ENCODE assay signal across 8 cellular contexts in the genomic region with DNA sequence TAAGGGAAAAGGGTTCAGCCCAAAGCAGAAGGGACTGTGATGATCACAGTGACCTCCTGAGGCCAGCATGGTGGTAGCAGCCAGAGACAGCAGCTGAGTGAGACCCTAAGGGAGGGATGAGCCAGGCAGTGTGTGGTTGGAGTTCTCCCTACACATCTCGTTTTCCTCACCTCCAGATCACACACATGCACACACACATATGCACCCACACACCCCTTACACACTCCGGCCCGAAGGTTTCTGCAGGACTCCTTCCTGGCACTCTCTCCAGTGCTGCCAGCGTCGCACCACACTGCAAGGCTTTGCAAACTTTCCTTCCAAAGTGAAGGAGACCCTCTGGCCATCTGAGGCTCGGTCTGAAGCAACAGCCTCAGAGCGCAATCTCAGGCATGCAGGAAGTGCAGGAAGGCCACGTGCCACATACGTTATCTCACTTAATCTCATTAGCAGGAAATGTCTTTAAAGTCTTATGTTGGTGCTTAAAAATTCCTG. TPM values are rescaled to one million over a fixed set of nuclear protein-coding genes. Genes with fewer than 3 reads are reported as not detected.
A peak's percentile ranks its signal among the peaks of the same experiment; 100 is the strongest.
DNase-seq lines count a peak whose midpoint lies in the region; ATAC-seq and TF ChIP-seq lines count a peak whose summit lies in the region.

No MANE protein-coding gene starts in this region.

- peak; percentile 29 for TF ChIP-seq CTCF in BE2C (IDR thresholded peaks at IDR 0.05; ENCODE audit: low read depth, low read length)
- no peak for TF ChIP-seq CTCF in WTC11 (IDR thresholded peaks at IDR 0.05)

- no peaks in the 10 kb centered on the region for H3K36me3 ChIP-seq in BE2C
- no peaks in the 10 kb centered on the region for H3K36me3 ChIP-seq in H7 (replicated peaks; ENCODE audit: control insufficient read depth, insufficient read depth, low read length)

- intact Hi-C loops in left colon (cut with DNase I, micrococcal nuclease): no loop called here

- H3K27me3 ChIP-seq in BE2C (no peaks in the 10 kb centered on the region), H7 (ENCODE audit: control insufficient read depth, insufficient read depth, low read length) (no peaks in the 10 kb centered on the region)

- H3K4me3 Mint-ChIP-seq in WTC11: no peak overlapping the region
- no peak overlapping the region for H3K4me3 Mint-ChIP-seq in activated naive CD8-positive, alpha-beta T cell treated with anti-CD3 and anti-CD28 coated beads, Interleukin-2, amount 50 U/mL, for 24 hours

- ATAC-seq in WTC11: peak; percentile 74
- ATAC-seq in left colon: peak; percentile 14
- no peak for ATAC-seq in activated naive CD8-positive, alpha-beta T cell treated with anti-CD3 and anti-CD28 coated beads, Interleukin-2, amount 50 U/mL, for 24 hours

- H3K4me1 ChIP-seq in BE2C: no peaks in the 10 kb centered on the region

- no peaks in the 10 kb centered on the region for H3K27me3 Mint-ChIP-seq in WTC11 (ENCODE audit: low read depth)
- H3K27me3 Mint-ChIP-seq in activated naive CD8-positive, alpha-beta T cell treated with anti-CD3 and anti-CD28 coated beads, Interleukin-2, amount 50 U/mL, for 24 hours: no peaks in the 10 kb centered on the region

- peak overlapping the region; percentile 32; the same call in 1 of the 2 replicates for H3K27ac Mint-ChIP-seq in WTC11
- H3K27ac Mint-ChIP-seq in activated naive CD8-positive, alpha-beta T cell treated with anti-CD3 and anti-CD28 coated beads, Interleukin-2, amount 50 U/mL, for 24 hours: no peak overlapping the region

- CTCF ChIA-PET in WTC11 (lab: Charles Lee): interaction anchor here (0.6 to 4.6 kb wide), 12 partner anchors 10 to 133 kb away, joined by 3 to 61 read pairs (median 6); no protein-coding TSS in a partner anchor

- H3K9me3 ChIP-seq in BE2C: no peaks in the 10 kb centered on the region

- DNase-seq in BE2C (no peak), H7 (peak; percentile 82), WTC11 (ENCODE audit: low spot score) (no peak), left colon (peak in 1 of 2 donors; percentile 56), cerebellum (ENCODE audit: low spot score) (no peak), SK-N-DZ (ENCODE audit: low spot score) (no peak)
- DNase-seq in effector CD4-positive, alpha-beta T cell: no peak
- no peak for DNase-seq in activated naive CD8-positive, alpha-beta T cell treated with anti-CD3 and anti-CD28 coated beads, Interleukin-2, amount 50 U/mL, for 24 hours

- POLR2A ChIA-PET in WTC11 (lab: Charles Lee): interaction anchor here (1.2 kb wide), 1 partner anchor 14 kb away, joined by 3 read pairs; no protein-coding TSS in a partner anchor

- H3K4me3 ChIP-seq in BE2C (ENCODE audit: low read depth, low read length): no peak overlapping the region
- H3K4me3 ChIP-seq in H7 (ENCODE audit: insufficient read depth, low read depth, low read length): no peak overlapping the region

- H3K36me3 Mint-ChIP-seq in WTC11: no peaks in the 10 kb centered on the region
- no peaks in the 10 kb centered on the region for H3K36me3 Mint-ChIP-seq in activated naive CD8-positive, alpha-beta T cell treated with anti-CD3 and anti-CD28 coated beads, Interleukin-2, amount 50 U/mL, for 24 hours (ENCODE audit: low read depth)

- H3K9me3 Mint-ChIP-seq in WTC11: no peaks in the 10 kb centered on the region; the same call in 1 of the 2 replicates
- H3K9me3 Mint-ChIP-seq in activated naive CD8-positive, alpha-beta T cell treated with anti-CD3 and anti-CD28 coated beads, Interleukin-2, amount 50 U/mL, for 24 hours: no peaks in the 10 kb centered on the region

- H3K4me1 Mint-ChIP-seq in WTC11: peaks cover 18% of the 10 kb centered on the region
- H3K4me1 Mint-ChIP-seq in activated naive CD8-positive, alpha-beta T cell treated with anti-CD3 and anti-CD28 coated beads, Interleukin-2, amount 50 U/mL, for 24 hours: peaks cover 10% of the 10 kb centered on the region

TF ChIP-seq in WTC11, 78 proteins besides CTCF, POLR2A, EP300 and RAD21:
- TF ChIP-seq, protein P1, sequence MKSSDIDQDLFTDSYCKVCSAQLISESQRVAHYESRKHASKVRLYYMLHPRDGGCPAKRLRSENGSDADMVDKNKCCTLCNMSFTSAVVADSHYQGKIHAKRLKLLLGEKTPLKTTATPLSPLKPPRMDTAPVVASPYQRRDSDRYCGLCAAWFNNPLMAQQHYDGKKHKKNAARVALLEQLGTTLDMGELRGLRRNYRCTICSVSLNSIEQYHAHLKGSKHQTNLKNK (CRISPR knock-in tag; IDR thresholded peaks at IDR 0.05): no peak
- TF ChIP-seq, protein P2, sequence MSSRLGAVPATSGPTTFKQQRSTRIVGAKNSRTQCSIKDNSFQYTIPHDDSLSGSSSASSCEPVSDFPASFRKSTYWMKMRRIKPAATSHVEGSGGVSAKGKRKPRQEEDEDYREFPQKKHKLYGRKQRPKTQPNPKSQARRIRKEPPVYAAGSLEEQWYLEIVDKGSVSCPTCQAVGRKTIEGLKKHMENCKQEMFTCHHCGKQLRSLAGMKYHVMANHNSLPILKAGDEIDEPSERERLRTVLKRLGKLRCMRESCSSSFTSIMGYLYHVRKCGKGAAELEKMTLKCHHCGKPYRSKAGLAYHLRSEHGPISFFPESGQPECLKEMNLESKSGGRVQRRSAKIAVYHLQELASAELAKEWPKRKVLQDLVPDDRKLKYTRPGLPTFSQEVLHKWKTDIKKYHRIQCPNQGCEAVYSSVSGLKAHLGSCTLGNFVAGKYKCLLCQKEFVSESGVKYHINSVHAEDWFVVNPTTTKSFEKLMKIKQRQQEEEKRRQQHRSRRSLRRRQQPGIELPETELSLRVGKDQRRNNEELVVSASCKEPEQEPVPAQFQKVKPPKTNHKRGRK (CRISPR knock-in tag; IDR thresholded peaks at IDR 0.05; ENCODE audit: borderline replicate concordance): no peak
- TF ChIP-seq ZNF121 (CRISPR knock-in tag; IDR thresholded peaks at IDR 0.05): 0 out of 2 replicates have a peak, but pooled peaks have one; percentile 38
- TF ChIP-seq, protein P3, sequence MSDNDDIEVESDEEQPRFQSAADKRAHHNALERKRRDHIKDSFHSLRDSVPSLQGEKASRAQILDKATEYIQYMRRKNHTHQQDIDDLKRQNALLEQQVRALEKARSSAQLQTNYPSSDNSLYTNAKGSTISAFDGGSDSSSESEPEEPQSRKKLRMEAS (CRISPR knock-in tag; IDR thresholded peaks at IDR 0.05): 0 out of 2 replicates have a peak, but pooled peaks have one; percentile 20
- TF ChIP-seq ZNF396 (CRISPR knock-in tag; IDR thresholded peaks at IDR 0.05; ENCODE audit: borderline replicate concordance): no peak
- no peak for TF ChIP-seq NR2C2 (CRISPR knock-in tag; IDR thresholded peaks at IDR 0.05)

RNA-seq across cellular contexts. Expression of a gene that starts 26.9 kb away (rescaled TPM):
- polyA plus RNA-seq in BE2C (2012; ENCODE audit: insufficient read depth, insufficient read length, low read depth): 15.0 TPM
- 34.6 and 46.9 TPM in 2 replicates for total RNA-seq in H7 (2014; rRNA removed; shearing (Covaris generic))
- 42.4 to 44.2 TPM (median 42.9 TPM) in 3 replicates for total RNA-seq in WTC11 (2021)
- 10 to 100 TPM; 69.8 to 91.7 TPM for total RNA-seq in left colon
- total RNA-seq in cerebellum: 14.4 TPM
- 16.0 and 23.6 TPM in 2 replicates for polyA plus RNA-seq in SK-N-DZ (2014; cell fraction: cytosol; rRNA removed)
- polyA plus RNA-seq in SK-N-DZ (2014; cell fraction: nucleus; rRNA removed): 26.8 and 36.3 TPM in 2 replicates
